ENCODE assay signal across 18 cellular contexts in the genomic region with DNA sequence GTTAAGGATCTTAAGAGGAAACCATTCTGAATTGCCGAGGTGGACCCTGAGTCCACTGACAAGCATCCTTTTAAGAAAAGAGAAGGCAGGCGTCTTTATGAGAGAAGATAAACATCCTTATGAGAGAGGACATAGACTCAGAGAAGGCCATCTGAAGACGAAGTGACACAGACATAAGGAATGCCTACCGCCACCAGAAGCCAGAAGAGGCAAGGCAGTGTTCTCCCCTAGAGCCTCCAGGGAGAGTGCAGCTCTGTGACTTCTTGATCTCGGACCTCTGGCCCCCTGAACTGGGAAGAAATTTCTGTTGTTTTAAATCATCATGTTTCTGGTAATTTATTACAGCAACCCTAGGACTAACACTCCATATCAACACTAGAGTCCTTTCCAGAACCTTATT.
"Had no signal": no experiment of that assay in that cellular context is flagged by ENCODE, and none has a peak within 500 bp of the region (broad histone marks: within the 10 kb centered on the region; RNA-seq: fewer than 3 reads in every experiment).

No MANE protein-coding gene starts in this region.

- ATAC-seq: gastroesophageal sphincter; mucosa of descending colon; naive thymus-derived CD8-positive, alpha-beta T cell; sciatic nerve had no signal

- H3K27ac ChIP-seq: esophagus squamous epithelium, gastroesophageal sphincter, neutrophil, stomach had no signal

- H3K9me3 ChIP-seq: esophagus squamous epithelium, gastroesophageal sphincter, mucosa of descending colon, neutrophil, stomach had no signal

- FAIRE-seq: keratinocyte, small intestine, urothelium cell line had no signal

- H3K4me1 ChIP-seq: esophagus squamous epithelium, gastroesophageal sphincter, stomach had no signal

- H3K4me3 ChIP-seq: esophagus squamous epithelium, gastroesophageal sphincter, mucosa of descending colon, stomach had no signal

- H3K27me3 ChIP-seq: esophagus squamous epithelium, gastroesophageal sphincter, neutrophil, stomach had no signal

- H3K36me3 ChIP-seq: esophagus squamous epithelium, gastroesophageal sphincter, neutrophil, stomach had no signal

- DNase-seq: dermis blood vessel endothelial cell; esophagus squamous epithelium; foreskin fibroblast; glutamatergic neuron; left cardiac atrium; mucosa of descending colon; naive thymus-derived CD8-positive, alpha-beta T cell; posterior cingulate gyrus; small intestine; stimulated activated CD4-positive, alpha-beta T cell treated with anti-CD3 and anti-CD28 coated beads, Interleukin-12 subunit alpha, Interleukin-12 subunit beta, amount 100 ng/mL, for 4 hours; stimulated activated naive CD4-positive, alpha-beta T cell; stomach; substantia nigra had no signal
